In genomic region chrX:52620650-52621049, GRCh38 we compare ENCODE assay signal across 10 cellular contexts. TPM values are rescaled to one million over a fixed set of nuclear protein-coding genes. Genes with fewer than 3 reads are reported as not detected.
DNase-seq lines count a peak whose midpoint lies in the region; ATAC-seq and TF ChIP-seq lines count a peak whose summit lies in the region.
"Not testable (repeated sequence)": the region's sequence is repeated elsewhere in the genome, so short reads cannot be mapped to it uniquely, and the experiment has no call there.
"Had no signal": no experiment of that assay in that cellular context is flagged by ENCODE, and none has a peak within 500 bp of the region (broad histone marks: within the 10 kb centered on the region; RNA-seq: fewer than 3 reads in every experiment).

No MANE protein-coding gene starts in this region.

- H3K36me3 Mint-ChIP-seq in activated B cell treated with CpG ODN at 0.5 μM for 24 hours (ENCODE audit: low read depth), result not testable (repeated sequence)

- not testable (repeated sequence) for H3K27me3 Mint-ChIP-seq in activated B cell treated with CpG ODN at 0.5 μM for 24 hours

- CTCF ChIA-PET in activated B cell treated with CpG ODN at 0.5 μM for 24 hours (lab: Charles Lee), result not testable (repeated sequence)

- not testable (repeated sequence) for H3K36me3 ChIP-seq in lower lobe of right lung, thyroid gland

- TF ChIP-seq POLR2A in thyroid gland (IDR thresholded peaks at IDR 0.05), result not testable (repeated sequence)

- not testable (repeated sequence) for H3K4me1 ChIP-seq in lower lobe of right lung, thyroid gland

- TF ChIP-seq CTCF in activated B cell treated with CpG ODN at 0.5 μM for 24 hours (IDR thresholded peaks at IDR 0.05); epithelial cell of proximal tubule (conservative IDR thresholded peaks at IDR 0.05; ENCODE audit: low read depth, low read length); lower lobe of right lung (IDR thresholded peaks at IDR 0.05); thyroid gland (IDR thresholded peaks at IDR 0.05): not testable (repeated sequence)

- H3K4me3 ChIP-seq in epithelial cell of proximal tubule (ENCODE audit: low read depth, low read length); lower lobe of right lung; thyroid gland (replicated peaks in 1 of 3): not testable (repeated sequence)

- WGBS in thyroid gland, 2 donors, result 36 to 49% methylated on average over 8 of the region's 8 CpGs

- H3K4me3 Mint-ChIP-seq in activated B cell treated with CpG ODN at 0.5 μM for 24 hours, result not testable (repeated sequence)

- H3K27ac ChIP-seq in lower lobe of right lung, thyroid gland: not testable (repeated sequence)

- DNase-seq in Caki2 (ENCODE audit: low read depth), result peak; percentile 81
- DNase-seq in activated B cell treated with CpG ODN at 0.5 μM for 24 hours, result peak; percentile 16
- peak; percentile 39 for DNase-seq in epithelial cell of proximal tubule (ENCODE audit: low read depth)
- DNase-seq in lower lobe of right lung, result peak; percentile 45
- DNase-seq in renal cortical epithelial cell (ENCODE audit: low read depth), result peak; percentile 60
- DNase-seq in thyroid gland, result peak; percentile 4 to 28

- peaks cover 10% of the 10 kb centered on the region for H3K4me1 Mint-ChIP-seq in activated B cell treated with CpG ODN at 0.5 μM for 24 hours

- H3K9me3 ChIP-seq in lower lobe of right lung, thyroid gland: not testable (repeated sequence)

- intact Hi-C loops in activated B cell treated with CpG ODN at 0.5 μM for 24 hours (cut with micrococcal nuclease); lower lobe of right lung (cut with DNase I); thyroid gland (cut with DNase I): not testable (repeated sequence)

- not testable (repeated sequence) for H3K27me3 ChIP-seq in lower lobe of right lung (ENCODE audit: low read depth); thyroid gland

- in situ Hi-C loops in Caki2 (cut with HindIII; ENCODE audit: low pct_unique_long_range_greater_than_20kb, low sequenced_read_pairs), result not testable (repeated sequence)

- H3K9me3 Mint-ChIP-seq in activated B cell treated with CpG ODN at 0.5 μM for 24 hours, result not testable (repeated sequence)

- peak; percentile 72 for ATAC-seq in activated B cell treated with CpG ODN at 0.5 μM for 24 hours (ENCODE audit: low read depth)
- ATAC-seq in lower lobe of right lung, result not testable (repeated sequence)

- POLR2A ChIA-PET in activated B cell treated with CpG ODN at 0.5 μM for 24 hours (lab: Charles Lee), result not testable (repeated sequence)

- H3K27ac Mint-ChIP-seq in activated B cell treated with CpG ODN at 0.5 μM for 24 hours, result not testable (repeated sequence)

RNA-seq across cellular contexts. Expression of gene SSX7, which starts 34.0 kb away (rescaled TPM):
- total RNA-seq in Caki2 (2014; rRNA removed; shearing (Covaris generic); ENCODE audit: low replicate concordance), result not detected in 2 replicates
- total RNA-seq in activated B cell treated with CpG ODN at 0.5 μM for 24 hours (not detected in 2 replicates), epithelial cell of proximal tubule (not detected in 2 replicates), lower lobe of right lung (not detected), renal cortical epithelial cell (not detected in 2 replicates), thyroid gland (not detected)
- total RNA-seq: CD8-positive, alpha-beta T cell; GM23248; H4; HepG2 had no signal

Comparison
In these comparisons a context has a peak if more than half of its experiments do, and no peak if none do; other contexts are left out.
1. DNase-seq: peak in every context shown above with its lines; median percentile 81 in Caki2; 60 in renal cortical epithelial cell; 45 in lower lobe of right lung; 39 in epithelial cell of proximal tubule; 16 in activated B cell treated with CpG ODN at 0.5 μM for 24 hours; 16 in thyroid gland.